22 cellular contexts compared by ENCODE assay signal in the genomic region with DNA sequence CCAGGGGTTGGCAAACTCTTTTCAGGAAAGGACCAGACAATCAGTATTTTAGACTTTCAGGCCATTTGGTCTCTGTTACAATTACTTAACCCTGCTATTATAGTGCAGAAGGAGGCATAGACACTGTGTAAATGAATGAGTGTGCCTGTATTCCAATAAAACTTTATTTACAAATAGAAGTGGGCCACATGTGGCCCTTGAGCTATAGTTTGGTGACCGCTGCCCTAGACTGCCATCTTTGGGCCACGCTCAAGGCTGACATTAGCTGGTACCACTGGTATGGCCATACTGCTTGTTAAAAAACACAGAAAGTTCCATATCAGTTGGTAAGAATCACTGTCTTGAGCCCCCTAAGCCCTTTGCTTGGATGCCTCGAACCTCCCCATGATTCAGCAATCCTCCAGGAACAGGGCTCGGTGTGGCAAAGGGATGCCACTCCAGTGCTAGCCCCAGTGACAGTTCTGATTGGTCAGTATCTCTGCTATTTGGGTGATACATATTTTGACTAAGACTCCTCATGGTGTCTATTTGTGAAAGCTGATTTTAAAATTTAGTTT. TPM values are rescaled to one million over a fixed set of nuclear protein-coding genes. Genes with fewer than 3 reads are reported as not detected.
DNase-seq lines count a peak whose midpoint lies in the region; ATAC-seq and TF ChIP-seq lines count a peak whose summit lies in the region.
"Had no signal": no experiment of that assay in that cellular context is flagged by ENCODE, and none has a peak within 500 bp of the region (broad histone marks: within the 10 kb centered on the region; RNA-seq: fewer than 3 reads in every experiment).

No MANE protein-coding gene starts in this region.

- DNase-seq in Daoy (ENCODE audit: low read depth) (peak; percentile 25), HT-29 (ENCODE audit: low spot score) (peak; percentile 22), left colon (no peak), NCI-H1694 treated with DMSO at 0.1 percent for 48 hours (lab: John Stamatoyannopoulos, UW) (no peak), caudate nucleus (lab: John Stamatoyannopoulos, UW) (no peak)
- DNase-seq in activated CD4-positive, alpha-beta T cell treated with anti-CD3 and anti-CD28 coated beads, Interleukin-2, amount 50 U/mL, for 4 hours: no peak
- DNase-seq: activated CD4-positive, alpha-beta memory T cell treated with anti-CD3 and anti-CD28 coated beads, Interleukin-2, amount 10 ng/mL, durations not matched to agents 7 days and 5 days; CD8-positive, alpha-beta T cell; DMS 273 treated with DMSO at 0.1 percent for 48 hours; left ventricle myocardium superior; naive B cell; NCI-H1436 treated with DMSO at 0.1 percent for 48 hours; NCI-H510A; Peyer's patch; stimulated activated naive CD8-positive, alpha-beta T cell treated with anti-CD3 and anti-CD28 coated beads, Interleukin-15, Interleukin-2, amounts not matched to agents 100 U/mL and 50 U/mL, for 24 hours; T-helper 1 cell; uterus had no signal

- ATAC-seq in left colon (peak; percentile 22), GM18907 (IDR thresholded peaks at IDR 0.05; ENCODE audit: unreplicated experiment) (no peak)
- ATAC-seq: activated T-helper 17 cell treated with anti-CD3 and anti-CD28 coated beads, Interleukin-2, amount 50 U/mL, for 72 hours; CD8-positive, alpha-beta T cell; left ventricle myocardium superior; stimulated activated naive CD8-positive, alpha-beta T cell treated with anti-CD3 and anti-CD28 coated beads, Interleukin-15, Interleukin-2, amounts not matched to agents 100 U/mL and 50 U/mL, for 24 hours had no signal

- intact Hi-C loops in left colon (cut with DNase I, micrococcal nuclease): no loop called here

- peak overlapping the region; percentile 55 for H3K27ac ChIP-seq in VCaP
- no peak overlapping the region for H3K27ac ChIP-seq in caudate nucleus (ENCODE audit: low read depth, low read length)
- H3K27ac ChIP-seq: KMS-11, Peyer's patch, SJSA1, uterus had no signal

- TF ChIP-seq CTCF in VCaP (conservative IDR thresholded peaks at IDR 0.05): no peak

RNA-seq across cellular contexts. Expression of a gene that starts 23.3 kb away (rescaled TPM):
- total RNA-seq in Daoy (2014; rRNA removed; shearing (Covaris generic)): 15.5 and 15.9 TPM in 2 replicates
- 7.6 and 9.3 TPM in 2 replicates for total RNA-seq in HT-29 (2014; rRNA removed; shearing (Covaris generic))
- total RNA-seq in left colon: 10 to 100 TPM; 11.1 to 11.6 TPM

RNA-seq across cellular contexts. Expression of a gene that starts 25.2 kb away (rescaled TPM):
- total RNA-seq in Daoy (2014; rRNA removed; shearing (Covaris generic)): 62.7 and 67.4 TPM in 2 replicates
- total RNA-seq in HT-29 (2014; rRNA removed; shearing (Covaris generic)): 28.0 and 29.7 TPM in 2 replicates
- 100 to 1,000 TPM; 213 to 249 TPM for total RNA-seq in left colon

Comparison
In these comparisons a context has a peak if more than half of its experiments do, and no peak if none do; other contexts are left out.
1. DNase-seq: peak in Daoy (single experiment) and HT-29 (single experiment); none in left colon (0 of 2), NCI-H1694 treated with DMSO at 0.1 percent for 48 hours (single experiment), activated CD4-positive, alpha-beta T cell treated with anti-CD3 and anti-CD28 coated beads, Interleukin-2, amount 50 U/mL, for 4 hours (0 of 2) and caudate nucleus (0 of 61).